Comparison of ENCODE assay signal across 21 cellular contexts in genomic region chr20:2333821-2334220, GRCh38. TPM values are rescaled to one million over a fixed set of nuclear protein-coding genes. Genes with fewer than 3 reads are reported as not detected.
A peak's percentile ranks its signal among the peaks of the same experiment; 100 is the strongest.
DNase-seq lines count a peak whose midpoint lies in the region; ATAC-seq and TF ChIP-seq lines count a peak whose summit lies in the region.
"Had no signal": no experiment of that assay in that cellular context is flagged by ENCODE, and none has a peak within 500 bp of the region (broad histone marks: within the 10 kb centered on the region; RNA-seq: fewer than 3 reads in every experiment).

No MANE protein-coding gene starts in this region.

- H3K4me3 Mint-ChIP-seq in progenitor cell of endocrine pancreas (ENCODE audit: low read depth), result no peak overlapping the region
- H3K4me3 Mint-ChIP-seq: CD4-positive, CD25-positive, alpha-beta regulatory T cell; CD8-positive, alpha-beta memory T cell; IgD-negative memory B cell had no signal

- peaks cover 2% of the 10 kb centered on the region for H3K27me3 Mint-ChIP-seq in progenitor cell of endocrine pancreas
- H3K27me3 Mint-ChIP-seq: IgD-negative memory B cell had no signal

- H3K4me1 Mint-ChIP-seq in progenitor cell of endocrine pancreas (ENCODE audit: low read depth), result peaks cover 6% of the 10 kb centered on the region
- H3K4me1 Mint-ChIP-seq: CD4-positive, CD25-positive, alpha-beta regulatory T cell; CD8-positive, alpha-beta memory T cell had no signal

- intact Hi-C loops in posterior cingulate gyrus (cut with DNase I), result no loop called here

- H3K27ac ChIP-seq in coronary artery, result no peak overlapping the region
- H3K27ac ChIP-seq: GM23248 had no signal

- H3K36me3 Mint-ChIP-seq in progenitor cell of endocrine pancreas (ENCODE audit: insufficient read depth), result no peaks in the 10 kb centered on the region
- H3K36me3 Mint-ChIP-seq: CD4-positive, CD25-positive, alpha-beta regulatory T cell; CD8-positive, alpha-beta memory T cell; IgD-negative memory B cell had no signal

- H3K27ac Mint-ChIP-seq in progenitor cell of endocrine pancreas, result peak overlapping the region; percentile 34
- H3K27ac Mint-ChIP-seq: CD4-positive, CD25-positive, alpha-beta regulatory T cell had no signal

- peak; percentile 32 for DNase-seq in activated CD8-positive, alpha-beta memory T cell treated with anti-CD3 and anti-CD28 coated beads, Interleukin-2, amount 50 U/mL, for 48 hours
- DNase-seq in coronary artery (ENCODE audit: low spot score) (peak; percentile 63), left lobe of liver (ENCODE audit: low spot score) (peak; percentile 35), progenitor cell of endocrine pancreas (ENCODE audit: low spot score, unreplicated experiment) (no peak), NCI-H2081 (lab: John Stamatoyannopoulos, UW) (no peak), posterior cingulate gyrus (no peak), NCI-H345 (lab: John Stamatoyannopoulos, UW) (no peak)
- DNase-seq: ACHN; BE2C; C1 segment of cervical spinal cord; CD4-positive, CD25-positive, alpha-beta regulatory T cell; CD8-positive, alpha-beta memory T cell; COR-L47; DMS 273 treated with DMSO at 0.1 percent for 48 hours; DMS53; GM23248 had no signal

- no peak for TF ChIP-seq CTCF in coronary artery (IDR thresholded peaks at IDR 0.05)
- no peak for TF ChIP-seq CTCF in progenitor cell of endocrine pancreas (IDR thresholded peaks at IDR 0.05; ENCODE audit: unreplicated experiment)

- no peaks in the 10 kb centered on the region for H3K9me3 Mint-ChIP-seq in progenitor cell of endocrine pancreas (ENCODE audit: low read depth)
- H3K9me3 Mint-ChIP-seq: CD4-positive, CD25-positive, alpha-beta regulatory T cell had no signal

- ATAC-seq in left lobe of liver (no peak), HG02588 (IDR thresholded peaks at IDR 0.05; ENCODE audit: unreplicated experiment) (no peak)
- ATAC-seq: HepG2 had no signal

- no peak overlapping the region for H3K4me3 ChIP-seq in coronary artery
- H3K4me3 ChIP-seq: GM23248, HAP-1 had no signal

RNA-seq across cellular contexts. Expression of gene TGM3, which starts 38.0 kb away (rescaled TPM):
- total RNA-seq in left lobe of liver (0.25 TPM), progenitor cell of endocrine pancreas (0.22 and 0.44 TPM in 2 replicates)
- total RNA-seq: CD4-positive, CD25-positive, alpha-beta regulatory T cell; CD8-positive, alpha-beta memory T cell; H4; HepG2 had no signal

RNA-seq across cellular contexts. Expression of gene TGM6, which starts 46.9 kb away (rescaled TPM):
- total RNA-seq in left lobe of liver (not detected), progenitor cell of endocrine pancreas (not detected in 2 replicates)
- total RNA-seq: CD4-positive, CD25-positive, alpha-beta regulatory T cell; CD8-positive, alpha-beta memory T cell; GM23248; H4; HepG2 had no signal

Comparison
In these comparisons a context has a peak if more than half of its experiments do, and no peak if none do; other contexts are left out.
1. DNase-seq: peak in activated CD8-positive, alpha-beta memory T cell treated with anti-CD3 and anti-CD28 coated beads, Interleukin-2, amount 50 U/mL, for 48 hours (single experiment), coronary artery (single experiment) and left lobe of liver (single experiment); none in progenitor cell of endocrine pancreas (single experiment), NCI-H2081 (0 of 2), posterior cingulate gyrus (0 of 10) and NCI-H345 (single experiment).